ENCODE assay signal across 25 cellular contexts in the genomic region with DNA sequence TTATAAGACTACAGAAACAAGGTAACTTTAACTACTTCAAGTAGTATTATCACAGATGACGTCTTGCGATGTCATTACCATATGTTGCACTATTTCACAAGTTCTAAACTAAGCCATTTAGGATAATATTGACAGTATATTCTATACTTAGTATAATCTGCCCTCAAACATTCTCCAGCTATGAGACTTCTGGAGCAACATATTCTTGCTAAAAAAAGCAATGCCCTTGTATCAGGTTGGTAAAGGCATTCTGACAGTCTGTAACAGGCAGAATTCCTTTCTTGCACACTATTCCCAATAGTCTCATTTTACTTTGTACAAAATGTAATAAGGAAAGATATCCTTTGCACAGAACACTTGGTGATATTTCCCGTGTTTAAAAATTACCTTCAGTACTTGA.
"Had no signal": no experiment of that assay in that cellular context is flagged by ENCODE, and none has a peak within 500 bp of the region (broad histone marks: within the 10 kb centered on the region; RNA-seq: fewer than 3 reads in every experiment).

No MANE protein-coding gene starts in this region.

- H3K27me3 ChIP-seq: neural progenitor cell, ovary, right lobe of liver, sigmoid colon, stomach, thyroid gland, tibial nerve, upper lobe of left lung, vagina had no signal

- ATAC-seq: naive thymus-derived CD4-positive, alpha-beta T cell; natural killer cell; psoas muscle; right lobe of liver; stimulated activated effector memory CD8-positive, alpha-beta T cell treated with anti-CD3 and anti-CD28 coated beads, Interleukin-12 subunit alpha, Interleukin-12 subunit beta, amount 100 ng/mL, for 72 hours; stimulated activated naive B cell treated with anti-CD40 and anti-IgM and Interleukin-4, amounts not matched to agents 10 μg/mL and 1 μg/mL and 100 μg/mL, for 72 hours had no signal

- H2AFZ ChIP-seq: neural progenitor cell, parathyroid adenoma had no signal

- H3K4me2 ChIP-seq: neural progenitor cell had no signal

- DNase-seq: naive thymus-derived CD4-positive, alpha-beta T cell; natural killer cell; occipital lobe; ovary; posterior cingulate gyrus; psoas muscle; right lobe of liver; sigmoid colon; stimulated activated CD4-positive, alpha-beta T cell treated with anti-CD3 and anti-CD28 coated beads, Interleukin-15, amount 100 ng/mL, for 24 hours; stimulated activated CD4-positive, alpha-beta T cell treated with anti-CD3 and anti-CD28 coated beads, Interleukin-2, amount 100 ng/mL, for 24 hours; stimulated activated CD4-positive, alpha-beta T cell treated with anti-CD3 and anti-CD28 coated beads, Interleukin-2, amount 100 ng/mL, for 48 hours; stimulated activated CD4-positive, alpha-beta T cell treated with anti-CD3 and anti-CD28 coated beads, Interleukin-4, amount 100 ng/mL, for 24 hours; stimulated activated naive B cell treated with anti-CD40 and anti-IgM and Interleukin-4, amounts not matched to agents 10 μg/mL and 1 μg/mL and 100 μg/mL, for 72 hours; stimulated activated naive CD4-positive, alpha-beta T cell treated with Interleukin-2 at 50 U/mL for 16 hours; stomach; thyroid gland; trophoblast cell; upper lobe of left lung had no signal

- H3K4me3 ChIP-seq: neural progenitor cell, ovary, psoas muscle, right lobe of liver, sigmoid colon, skin epidermis, stomach, thoracic aorta, thyroid gland, tibial nerve, upper lobe of left lung, vagina had no signal

- H3K9ac ChIP-seq: neural progenitor cell, parathyroid adenoma had no signal

- H3K4me1 ChIP-seq: neural progenitor cell, parathyroid adenoma, psoas muscle, right lobe of liver, sigmoid colon, stomach, thyroid gland, tibial nerve, upper lobe of left lung, vagina had no signal

- H3K9me3 ChIP-seq: ovary, psoas muscle, right lobe of liver, sigmoid colon, stomach, thoracic aorta, thyroid gland, tibial nerve, upper lobe of left lung, vagina had no signal

- H3K79me2 ChIP-seq: parathyroid adenoma had no signal

- H3K27ac ChIP-seq: neural progenitor cell, ovary, parathyroid adenoma, psoas muscle, right lobe of liver, sigmoid colon, skin epidermis, stomach, thoracic aorta, thyroid gland, tibial nerve, upper lobe of left lung, vagina had no signal

- H3K36me3 ChIP-seq: neural progenitor cell, ovary, right lobe of liver, sigmoid colon, stomach, thoracic aorta, thyroid gland, tibial nerve, upper lobe of left lung, vagina had no signal
